ENCODE assay signal across 22 cellular contexts in the genomic region with DNA sequence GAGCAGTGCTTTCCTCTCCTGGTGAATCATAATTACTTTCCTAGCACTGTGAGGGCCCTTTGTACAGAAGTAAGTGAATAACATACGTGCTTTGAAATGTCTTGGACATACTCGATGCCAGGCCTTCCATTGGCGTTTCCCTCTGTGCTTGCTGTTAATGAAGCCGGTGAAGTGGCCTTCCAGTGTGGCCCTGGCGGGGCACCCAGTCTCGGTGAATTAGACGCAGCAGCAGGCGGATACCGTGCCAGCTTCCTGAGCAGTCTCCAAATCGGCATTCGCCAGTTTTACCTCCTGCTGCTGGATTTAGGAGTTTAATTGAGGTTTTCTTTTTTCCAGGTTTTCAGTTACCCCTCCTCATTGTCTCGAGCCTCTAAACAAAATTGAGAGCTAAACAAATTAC.
A peak's percentile ranks its signal among the peaks of the same experiment; 100 is the strongest.
DNase-seq lines count a peak whose midpoint lies in the region; ATAC-seq, FAIRE-seq and TF ChIP-seq lines count a peak whose summit lies in the region.
"Had no signal": no experiment of that assay in that cellular context is flagged by ENCODE, and none has a peak within 500 bp of the region (broad histone marks: within the 10 kb centered on the region; RNA-seq: fewer than 3 reads in every experiment).

No MANE protein-coding gene starts in this region.

- H3K9me3 ChIP-seq in spleen: peaks cover 0 to 9% (median 4%) of the 10 kb centered on the region in 8 donors
- H3K9me3 ChIP-seq: A549, Caco-2 had no signal

- H3K4me3 ChIP-seq in spleen: no peak overlapping the region
- H3K4me3 ChIP-seq: A549 had no signal

- 86 to 91% (median 88%) methylated on average over 12 of the region's 12 CpGs for WGBS in spleen, 5 donors

- ATAC-seq in HG03460 (IDR thresholded peaks at IDR 0.05; ENCODE audit: unreplicated experiment) (no peak), HG03039 (IDR thresholded peaks at IDR 0.05; ENCODE audit: unreplicated experiment) (no peak)
- ATAC-seq: A549; CD8-positive, alpha-beta T cell; Panc1 had no signal

- TF ChIP-seq CTCF in osteocyte (IDR thresholded peaks at IDR 0.05) (no peak), spleen (IDR thresholded peaks at IDR 0.05 in 8 of 11, conservative IDR thresholded peaks at IDR 0.05 in 3 of 11) (no peak)

- H3K27me3 ChIP-seq in spleen (replicated peaks in 1 of 7): peaks cover 0 to 13% (median 0%) of the 10 kb centered on the region in 7 donors

- H3K4me1 ChIP-seq in spleen: no peaks in the 10 kb centered on the region
- H3K4me1 ChIP-seq: A549, Caco-2 had no signal

- no peak for TF ChIP-seq POLR2A in GM12891 (IDR thresholded peaks at IDR 0.05; ENCODE audit: low read depth, low read length)
- TF ChIP-seq POLR2A in spleen (IDR thresholded peaks at IDR 0.05): no peak

- H3K9me3 Mint-ChIP-seq in osteocyte (ENCODE audit: unreplicated experiment): peaks cover 2% of the 10 kb centered on the region

- peaks cover 3% of the 10 kb centered on the region for H3K27me3 Mint-ChIP-seq in osteocyte (ENCODE audit: unreplicated experiment)

- H3K27ac Mint-ChIP-seq in osteocyte (ENCODE audit: unreplicated experiment): no peak overlapping the region
- H3K27ac Mint-ChIP-seq: CD8-positive, alpha-beta T cell had no signal

- peak; percentile 1 for DNase-seq in GM12891 (ENCODE audit: insufficient read length, low spot score)
- DNase-seq in ecto neural progenitor cell (ENCODE audit: low spot score): peak; percentile 32
- DNase-seq in osteocyte (ENCODE audit: extremely low spot score, unreplicated experiment): peak; percentile 77
- DNase-seq in spleen: peak; percentile 48
- no peak for DNase-seq in central memory CD4-positive, alpha-beta T cell
- DNase-seq: C1 segment of cervical spinal cord, Caco-2, NCI-H1092, NCI-H1417 treated with DMSO at 0.1 percent for 48 hours, NCI-H1694 treated with DMSO at 0.1 percent for 48 hours, NCI-H2081, NCI-H2227 treated with DMSO at 0.1 percent for 48 hours, NCI-H526 treated with DMSO at 0.1 percent for 48 hours, SHP77 treated with DMSO at 0.1 percent for 48 hours had no signal

- H3K4me1 Mint-ChIP-seq in osteocyte (ENCODE audit: unreplicated experiment): no peaks in the 10 kb centered on the region

- no peak for FAIRE-seq in GM12891 (lab: Jason Lieb, UNC)
- FAIRE-seq: A549, G401.6, H54 had no signal

- H3K36me3 Mint-ChIP-seq in osteocyte (ENCODE audit: unreplicated experiment): no peaks in the 10 kb centered on the region
- H3K36me3 Mint-ChIP-seq: CD8-positive, alpha-beta T cell had no signal

- no peaks in the 10 kb centered on the region for H3K36me3 ChIP-seq in spleen

- H3K4me3 Mint-ChIP-seq in osteocyte (ENCODE audit: unreplicated experiment): no peak overlapping the region
- H3K4me3 Mint-ChIP-seq: CD8-positive, alpha-beta T cell had no signal

- intact Hi-C loops in spleen (cut with DNase I; ENCODE audit: low total_unique reads): no loop called here

- H3K27ac ChIP-seq in spleen: no peak overlapping the region
- H3K27ac ChIP-seq: A549, RWPE1 had no signal

TF ChIP-seq in GM12891, 5 proteins besides CTCF, POLR2A, EP300 and RAD21:
- TF ChIP-seq PAX5 (IDR thresholded peaks at IDR 0.05; ENCODE audit: insufficient read depth, low read length, severe bottlenecking): no peak
- TF ChIP-seq POU2F2 (IDR thresholded peaks at IDR 0.05; ENCODE audit: low read depth, low read length): no peak
- no peak for TF ChIP-seq POLR2AphosphoS5 (IDR thresholded peaks at IDR 0.05; ENCODE audit: low read depth, low read length)
- no peak for TF ChIP-seq TAF1 (IDR thresholded peaks at IDR 0.05; ENCODE audit: low read depth, low read length)
- TF ChIP-seq SPI1 (IDR thresholded peaks at IDR 0.05; ENCODE audit: low read depth, low read length): no peak
